32 cellular contexts compared by ENCODE assay signal in the genomic region with DNA sequence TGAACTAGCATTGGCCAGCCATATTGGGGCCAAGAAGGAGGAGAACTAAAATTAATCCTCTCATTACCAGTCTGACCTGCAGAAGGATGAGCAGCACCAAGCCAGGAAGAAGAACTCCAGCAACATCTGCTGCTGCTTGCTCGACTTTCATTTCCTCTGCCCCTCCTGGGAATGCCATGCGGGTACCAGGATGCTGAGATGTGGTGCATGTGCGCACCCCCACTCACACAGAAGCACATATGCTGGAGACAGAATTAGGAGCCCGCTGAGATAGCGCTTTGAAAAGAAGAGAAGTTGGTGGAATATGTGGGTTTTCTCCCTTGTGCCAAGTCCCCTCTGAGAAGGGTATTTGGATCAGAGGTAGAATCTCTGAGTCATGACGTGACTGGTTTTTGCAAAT.
"Had no signal": no experiment of that assay in that cellular context is flagged by ENCODE, and none has a peak within 500 bp of the region (broad histone marks: within the 10 kb centered on the region; RNA-seq: fewer than 3 reads in every experiment).

No MANE protein-coding gene starts in this region.

- ATAC-seq: activated T-cell treated with anti-CD3 and anti-CD28 coated beads, Interleukin-2, amount 50 U/mL, for 72 hours; esophagus mucosa; left lung; lower lobe of right lung; natural killer cell; pancreas; sciatic nerve; stimulated activated effector memory CD8-positive, alpha-beta T cell treated with anti-CD3 and anti-CD28 coated beads, Interleukin-12 subunit alpha, Interleukin-12 subunit beta, amount 100 ng/mL, for 72 hours; T-helper 17 cell; upper lobe of right lung had no signal

- H3K36me3 Mint-ChIP-seq: activated naive CD8-positive, alpha-beta T cell treated with anti-CD3 and anti-CD28 coated beads for 36 hours; natural killer cell; stimulated activated effector memory CD8-positive, alpha-beta T cell treated with anti-CD3 and anti-CD28 coated beads, Interleukin-12 subunit alpha, Interleukin-12 subunit beta, amount 100 ng/mL, for 72 hours had no signal

- H3K27me3 ChIP-seq: adrenal gland, brain microvascular endothelial cell, left lung, pancreas, thyroid gland, upper lobe of right lung had no signal

- H3K4me1 ChIP-seq: prostate gland had no signal

- H3K4me3 Mint-ChIP-seq: activated B cell treated with CpG ODN at 0.5 μM for 24 hours; activated naive CD8-positive, alpha-beta T cell treated with anti-CD3 and anti-CD28 coated beads for 36 hours; activated T-cell treated with anti-CD3 and anti-CD28 coated beads, Interleukin-2, amount 50 U/mL, for 72 hours; dendritic cell treated with granulocyte-macrophage colony-stimulating factor and Interleukin-4, amounts not matched to agents 40 ng/mL and 50 ng/mL, for 4 days; endodermal cell; natural killer cell; stimulated activated effector memory CD8-positive, alpha-beta T cell treated with anti-CD3 and anti-CD28 coated beads, Interleukin-12 subunit alpha, Interleukin-12 subunit beta, amount 100 ng/mL, for 72 hours; stimulated activated naive CD8-positive, alpha-beta T cell treated with anti-CD3 and anti-CD28 coated beads, Interleukin-15, Interleukin-2, amounts not matched to agents 100 ng/mL and 50 ng/mL, for 24 hours; T-helper 17 cell had no signal

- H3K4me1 Mint-ChIP-seq: activated B cell treated with CpG ODN at 0.5 μM for 24 hours; activated naive CD8-positive, alpha-beta T cell treated with anti-CD3 and anti-CD28 coated beads for 36 hours; natural killer cell; stimulated activated effector memory CD8-positive, alpha-beta T cell treated with anti-CD3 and anti-CD28 coated beads, Interleukin-12 subunit alpha, Interleukin-12 subunit beta, amount 100 ng/mL, for 72 hours; T-helper 17 cell had no signal

- H3K27ac ChIP-seq: adrenal gland, brain microvascular endothelial cell, left lung, lower lobe of right lung, neutrophil, pancreas, prostate gland, skin epidermis had no signal

- H3K9me3 Mint-ChIP-seq: activated B cell treated with CpG ODN at 0.5 μM for 24 hours; activated naive CD8-positive, alpha-beta T cell treated with anti-CD3 and anti-CD28 coated beads for 36 hours; activated T-cell treated with anti-CD3 and anti-CD28 coated beads, Interleukin-2, amount 50 U/mL, for 72 hours; dendritic cell treated with granulocyte-macrophage colony-stimulating factor and Interleukin-4, amounts not matched to agents 40 ng/mL and 50 ng/mL, for 4 days; endodermal cell; natural killer cell; stimulated activated effector memory CD8-positive, alpha-beta T cell treated with anti-CD3 and anti-CD28 coated beads, Interleukin-12 subunit alpha, Interleukin-12 subunit beta, amount 100 ng/mL, for 72 hours; stimulated activated naive CD8-positive, alpha-beta T cell treated with anti-CD3 and anti-CD28 coated beads, Interleukin-15, Interleukin-2, amounts not matched to agents 100 ng/mL and 50 ng/mL, for 24 hours had no signal

- H3K9me3 ChIP-seq: adrenal gland, left lung, lower lobe of right lung, neutrophil, pancreas, prostate gland, thyroid gland, upper lobe of right lung had no signal

- H3K27me3 Mint-ChIP-seq: activated naive CD8-positive, alpha-beta T cell treated with anti-CD3 and anti-CD28 coated beads for 36 hours; stimulated activated naive CD8-positive, alpha-beta T cell treated with anti-CD3 and anti-CD28 coated beads, Interleukin-15, Interleukin-2, amounts not matched to agents 100 ng/mL and 50 ng/mL, for 24 hours had no signal

- H3K27ac Mint-ChIP-seq: activated B cell treated with CpG ODN at 0.5 μM for 24 hours; activated naive CD8-positive, alpha-beta T cell treated with anti-CD3 and anti-CD28 coated beads for 36 hours; activated T-cell treated with anti-CD3 and anti-CD28 coated beads, Interleukin-2, amount 50 U/mL, for 72 hours; dendritic cell treated with granulocyte-macrophage colony-stimulating factor and Interleukin-4, amounts not matched to agents 40 ng/mL and 50 ng/mL, for 4 days; endodermal cell; natural killer cell; stimulated activated effector memory CD8-positive, alpha-beta T cell treated with anti-CD3 and anti-CD28 coated beads, Interleukin-12 subunit alpha, Interleukin-12 subunit beta, amount 100 ng/mL, for 72 hours; stimulated activated naive CD8-positive, alpha-beta T cell treated with anti-CD3 and anti-CD28 coated beads, Interleukin-15, Interleukin-2, amounts not matched to agents 100 ng/mL and 50 ng/mL, for 24 hours; T-helper 17 cell had no signal

- H3K4me3 ChIP-seq: adrenal gland, left lung, lower lobe of right lung, pancreas, prostate gland, skin epidermis, thyroid gland, upper lobe of right lung had no signal

- DNase-seq: activated B cell treated with CpG ODN at 0.5 μM for 24 hours; activated CD4-positive, alpha-beta T cell treated with anti-CD3 and anti-CD28 coated beads, Interleukin-2, amount 50 U/mL, for 4 hours; activated effector memory CD4-positive, alpha-beta T cell treated with Interleukin-2 at 50 U/mL for 16 hours; activated naive CD4-positive, alpha-beta T cell treated with Interleukin-2 at 50 U/mL for 16 hours; activated naive CD8-positive, alpha-beta T cell treated with anti-CD3 and anti-CD28 coated beads for 36 hours; activated T-cell treated with anti-CD3 and anti-CD28 coated beads for 4 hours; activated T-cell treated with anti-CD3 and anti-CD28 coated beads, Interleukin-2, amount 50 U/mL, for 72 hours; adrenal gland; aorta; brain microvascular endothelial cell; endodermal cell; foreskin melanocyte; left lung; lower lobe of right lung; mesenchymal stem cell; natural killer cell; pancreas; retina; stimulated activated CD4-positive, alpha-beta T cell treated with anti-CD3 and anti-CD28 coated beads, Interleukin-12 subunit alpha, Interleukin-12 subunit beta, amount 100 ng/mL, for 4 hours; stimulated activated CD4-positive, alpha-beta T cell treated with anti-CD3 and anti-CD28 coated beads, Interleukin-4, amount 100 ng/mL, for 1 hour; T-helper 17 cell; T1000; thyroid gland; upper lobe of right lung had no signal

- H3K36me3 ChIP-seq: adrenal gland, brain microvascular endothelial cell, left lung, neutrophil, prostate gland, thyroid gland had no signal
